ENCODE assay signal across 1 cellular context in the genomic region with DNA sequence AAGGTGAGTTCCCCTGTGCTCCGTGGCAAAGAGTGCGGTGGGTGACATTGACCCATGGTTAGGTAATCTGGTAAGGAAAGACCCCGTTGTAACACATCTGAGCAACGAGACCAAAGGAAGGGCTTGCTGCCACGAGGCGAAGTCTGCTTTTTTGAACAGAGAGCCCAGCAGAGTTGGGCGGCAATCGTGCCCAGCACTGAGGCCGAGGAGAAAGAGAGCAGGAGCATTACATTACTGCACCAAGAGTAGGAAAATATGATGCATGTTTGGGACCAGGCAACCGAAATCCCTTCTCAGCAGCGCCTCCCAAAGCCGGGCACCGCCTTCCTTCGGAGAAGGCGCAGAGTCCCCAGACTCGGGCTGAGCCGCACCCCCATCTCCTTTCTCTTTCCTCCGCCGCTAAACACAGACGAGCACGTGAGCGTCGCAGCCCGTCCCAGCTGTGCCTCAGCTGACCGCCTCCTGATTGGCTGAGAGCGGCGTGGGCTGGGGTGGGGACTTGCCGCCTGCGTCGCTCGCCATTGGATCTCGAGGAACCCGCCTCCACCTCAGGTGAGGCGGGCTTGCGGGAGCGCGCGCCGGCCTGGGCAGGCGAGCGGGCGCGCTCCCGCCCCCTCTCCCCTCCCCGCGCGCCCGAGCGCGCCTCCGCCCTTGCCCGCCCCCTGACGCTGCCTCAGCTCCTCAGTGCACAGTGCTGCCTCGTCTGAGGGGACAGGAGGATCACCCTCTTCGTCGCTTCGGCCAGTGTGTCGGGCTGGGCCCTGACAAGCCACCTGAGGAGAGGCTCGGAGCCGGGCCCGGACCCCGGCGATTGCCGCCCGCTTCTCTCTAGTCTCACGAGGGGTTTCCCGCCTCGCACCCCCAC.
A peak's percentile ranks its signal among the peaks of the same experiment; 100 is the strongest.
TF ChIP-seq lines count a peak whose summit lies in the region.

A gene (plus strand): TSS at position 684 of the 865 bp plus-strand sequence. CDS start 292 bp downstream, outside the sequence.

TF ChIP-seq in HepG2, 621 proteins besides CTCF, POLR2A, EP300 and RAD21 (continued from another document and continues in another):
- TF ChIP-seq, protein P1, sequence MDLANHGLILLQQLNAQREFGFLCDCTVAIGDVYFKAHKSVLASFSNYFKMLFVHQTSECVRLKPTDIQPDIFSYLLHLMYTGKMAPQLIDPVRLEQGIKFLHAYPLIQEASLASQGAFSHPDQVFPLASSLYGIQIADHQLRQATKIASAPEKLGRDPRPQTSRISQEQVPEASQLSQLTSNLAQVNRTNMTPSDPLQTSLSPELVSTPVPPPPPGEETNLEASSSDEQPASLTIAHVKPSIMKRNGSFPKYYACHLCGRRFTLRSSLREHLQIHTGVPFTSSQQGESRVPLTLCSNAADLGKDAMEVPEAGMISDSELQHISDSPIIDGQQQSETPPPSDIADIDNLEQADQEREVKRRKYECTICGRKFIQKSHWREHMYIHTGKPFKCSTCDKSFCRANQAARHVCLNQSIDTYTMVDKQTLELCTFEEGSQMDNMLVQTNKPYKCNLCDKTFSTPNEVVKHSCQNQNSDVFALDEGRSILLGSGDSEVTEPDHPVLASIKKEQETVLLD (CRISPR knock-in tag; IDR thresholded peaks at IDR 0.05; ENCODE audit: low read depth): no peak
- TF ChIP-seq RNF2 (conservative IDR thresholded peaks at IDR 0.05; ENCODE audit: low read depth) (peak; percentile 76; the same call in 1 of the 2 replicates), TEAD3 (CRISPR knock-in tag; optimal IDR thresholded peaks at IDR 0.05; ENCODE audit: borderline replicate concordance) (peak; percentile 26), LCORL (IDR thresholded peaks at IDR 0.05) (no peak), LCORL (CRISPR knock-in tag; IDR thresholded peaks at IDR 0.05) (no peak; the same call in 1 of the 2 replicates), ZNF792 (CRISPR knock-in tag; IDR thresholded peaks at IDR 0.05) (peak; percentile 62; the same call in 1 of the 2 replicates), ZNF101 (CRISPR knock-in tag; IDR thresholded peaks at IDR 0.05; ENCODE audit: borderline replicate concordance, low read depth) (no peak), ZNF251 (CRISPR knock-in tag; IDR thresholded peaks at IDR 0.05) (no peak), BRCA1 (CRISPR knock-in tag; IDR thresholded peaks at IDR 0.05) (0 out of 2 replicates have a peak, but pooled peaks have one; percentile 10), TBX3 (IDR thresholded peaks at IDR 0.05; ENCODE audit: borderline replicate concordance) (no peak; the same call in 1 of the 2 replicates), DMAP1 (CRISPR knock-in tag; IDR thresholded peaks at IDR 0.05) (peak; percentile 79), MYC (CRISPR knock-in tag; IDR thresholded peaks at IDR 0.05; ENCODE audit: borderline replicate concordance) (peak; percentile 80), GABPB1 (CRISPR knock-in tag; IDR thresholded peaks at IDR 0.05) (peak; percentile 68), ZBTB7B (CRISPR knock-in tag; IDR thresholded peaks at IDR 0.05) (peak; percentile 20; the same call in 1 of the 2 replicates), HDAC2 (CRISPR knock-in tag; IDR thresholded peaks at IDR 0.05) (peak; percentile 57; the same call in 1 of the 2 replicates), ZNF672 (CRISPR knock-in tag; IDR thresholded peaks at IDR 0.05) (no peak), HNF4G (IDR thresholded peaks at IDR 0.05; ENCODE audit: borderline replicate concordance, low read depth, low read length) (0 out of 2 replicates have a peak, but pooled peaks have one; percentile 3), HNF4G (CRISPR knock-in tag; IDR thresholded peaks at IDR 0.05; ENCODE audit: borderline replicate concordance, low read depth) (no peak), ZFP82 (CRISPR knock-in tag; IDR thresholded peaks at IDR 0.05; ENCODE audit: borderline replicate concordance) (peak; percentile 60; the same call in 1 of the 2 replicates), ZMYM2 (CRISPR knock-in tag; IDR thresholded peaks at IDR 0.05) (peak; percentile 63; the same call in 1 of the 2 replicates), ZNF709 (CRISPR knock-in tag; IDR thresholded peaks at IDR 0.05) (no peak), BCL6 (CRISPR knock-in tag; IDR thresholded peaks at IDR 0.05) (0 out of 2 replicates have a peak, but pooled peaks have one; percentile 5), ZNF10 (CRISPR knock-in tag; IDR thresholded peaks at IDR 0.05; ENCODE audit: borderline replicate concordance, low read depth) (no peak), RFXANK (CRISPR knock-in tag; IDR thresholded peaks at IDR 0.05) (0 out of 2 replicates have a peak, but pooled peaks have one; percentile 18), ZNF382 (CRISPR knock-in tag; IDR thresholded peaks at IDR 0.05; ENCODE audit: borderline replicate concordance) (no peak), FOXA3 (CRISPR knock-in tag; IDR thresholded peaks at IDR 0.05) (peak; percentile 27; the same call in 1 of the 2 replicates), CREB1 (IDR thresholded peaks at IDR 0.05) (no peak), CREB1 (CRISPR knock-in tag; IDR thresholded peaks at IDR 0.05) (no peak), POLR2G (IDR thresholded peaks at IDR 0.05; ENCODE audit: low read depth, low read length) (peak; percentile 95), NAIF1 (CRISPR knock-in tag; IDR thresholded peaks at IDR 0.05; ENCODE audit: borderline replicate concordance) (0 out of 2 replicates have a peak, but pooled peaks have one; percentile 40), SPEN (CRISPR knock-in tag; IDR thresholded peaks at IDR 0.05; ENCODE audit: low read depth) (peak; percentile 63; the same call in 1 of the 2 replicates), JUN (CRISPR knock-in tag; IDR thresholded peaks at IDR 0.05) (peak; percentile 57; the same call in 1 of the 2 replicates), FOXK1 (CRISPR knock-in tag; IDR thresholded peaks at IDR 0.05; ENCODE audit: borderline replicate concordance, low read depth) (peak; percentile 68), NFKB2 (CRISPR knock-in tag; IDR thresholded peaks at IDR 0.05; ENCODE audit: borderline replicate concordance) (peak; percentile 72; the same call in 1 of the 2 replicates), TBL1XR1 (IDR thresholded peaks at IDR 0.05; ENCODE audit: borderline replicate concordance, low read length, partially characterized antibody) (no peak), ZNF510 (CRISPR knock-in tag; IDR thresholded peaks at IDR 0.05; ENCODE audit: low read depth) (no peak), ZNF274 (CRISPR knock-in tag; IDR thresholded peaks at IDR 0.05) (0 out of 2 replicates have a peak, but pooled peaks have one; percentile 1), ZNF777 (CRISPR knock-in tag; IDR thresholded peaks at IDR 0.05) (no peak; the same call in 1 of the 2 replicates), PTBP1 (IDR thresholded peaks at IDR 0.05; ENCODE audit: low read depth, low read length, poor library complexity, severe bottlenecking) (no peak)
- TF ChIP-seq, protein P2, sequence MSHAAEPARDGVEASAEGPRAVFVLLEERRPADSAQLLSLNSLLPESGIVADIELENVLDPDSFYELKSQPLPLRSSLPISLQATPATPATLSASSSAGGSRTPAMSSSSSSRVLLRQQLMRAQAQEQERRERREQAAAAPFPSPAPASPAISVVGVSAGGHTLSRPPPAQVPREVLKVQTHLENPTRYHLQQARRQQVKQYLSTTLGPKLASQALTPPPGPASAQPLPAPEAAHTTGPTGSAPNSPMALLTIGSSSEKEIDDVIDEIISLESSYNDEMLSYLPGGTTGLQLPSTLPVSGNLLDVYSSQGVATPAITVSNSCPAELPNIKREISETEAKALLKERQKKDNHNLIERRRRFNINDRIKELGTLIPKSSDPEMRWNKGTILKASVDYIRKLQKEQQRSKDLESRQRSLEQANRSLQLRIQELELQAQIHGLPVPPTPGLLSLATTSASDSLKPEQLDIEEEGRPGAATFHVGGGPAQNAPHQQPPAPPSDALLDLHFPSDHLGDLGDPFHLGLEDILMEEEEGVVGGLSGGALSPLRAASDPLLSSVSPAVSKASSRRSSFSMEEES (CRISPR knock-in tag; IDR thresholded peaks at IDR 0.05): peak; percentile 90
- TF ChIP-seq, protein P3, sequence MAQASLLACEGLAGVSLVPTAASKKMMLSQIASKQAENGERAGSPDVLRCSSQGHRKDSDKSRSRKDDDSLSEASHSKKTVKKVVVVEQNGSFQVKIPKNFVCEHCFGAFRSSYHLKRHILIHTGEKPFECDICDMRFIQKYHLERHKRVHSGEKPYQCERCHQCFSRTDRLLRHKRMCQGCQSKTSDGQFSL (CRISPR knock-in tag; IDR thresholded peaks at IDR 0.05): peak; percentile 91
- TF ChIP-seq, protein P4, sequence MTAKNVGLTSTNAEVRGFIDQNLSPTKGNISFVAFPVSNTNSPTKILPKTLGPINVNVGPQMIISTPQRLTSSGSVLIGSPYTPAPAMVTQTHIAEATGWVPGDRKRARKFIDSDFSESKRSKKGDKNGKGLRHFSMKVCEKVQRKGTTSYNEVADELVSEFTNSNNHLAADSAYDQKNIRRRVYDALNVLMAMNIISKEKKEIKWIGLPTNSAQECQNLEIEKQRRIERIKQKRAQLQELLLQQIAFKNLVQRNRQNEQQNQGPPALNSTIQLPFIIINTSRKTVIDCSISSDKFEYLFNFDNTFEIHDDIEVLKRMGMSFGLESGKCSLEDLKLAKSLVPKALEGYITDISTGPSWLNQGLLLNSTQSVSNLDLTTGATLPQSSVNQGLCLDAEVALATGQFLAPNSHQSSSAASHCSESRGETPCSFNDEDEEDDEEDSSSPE (CRISPR knock-in tag; IDR thresholded peaks at IDR 0.05): peak; percentile 88
- TF ChIP-seq, protein P5, sequence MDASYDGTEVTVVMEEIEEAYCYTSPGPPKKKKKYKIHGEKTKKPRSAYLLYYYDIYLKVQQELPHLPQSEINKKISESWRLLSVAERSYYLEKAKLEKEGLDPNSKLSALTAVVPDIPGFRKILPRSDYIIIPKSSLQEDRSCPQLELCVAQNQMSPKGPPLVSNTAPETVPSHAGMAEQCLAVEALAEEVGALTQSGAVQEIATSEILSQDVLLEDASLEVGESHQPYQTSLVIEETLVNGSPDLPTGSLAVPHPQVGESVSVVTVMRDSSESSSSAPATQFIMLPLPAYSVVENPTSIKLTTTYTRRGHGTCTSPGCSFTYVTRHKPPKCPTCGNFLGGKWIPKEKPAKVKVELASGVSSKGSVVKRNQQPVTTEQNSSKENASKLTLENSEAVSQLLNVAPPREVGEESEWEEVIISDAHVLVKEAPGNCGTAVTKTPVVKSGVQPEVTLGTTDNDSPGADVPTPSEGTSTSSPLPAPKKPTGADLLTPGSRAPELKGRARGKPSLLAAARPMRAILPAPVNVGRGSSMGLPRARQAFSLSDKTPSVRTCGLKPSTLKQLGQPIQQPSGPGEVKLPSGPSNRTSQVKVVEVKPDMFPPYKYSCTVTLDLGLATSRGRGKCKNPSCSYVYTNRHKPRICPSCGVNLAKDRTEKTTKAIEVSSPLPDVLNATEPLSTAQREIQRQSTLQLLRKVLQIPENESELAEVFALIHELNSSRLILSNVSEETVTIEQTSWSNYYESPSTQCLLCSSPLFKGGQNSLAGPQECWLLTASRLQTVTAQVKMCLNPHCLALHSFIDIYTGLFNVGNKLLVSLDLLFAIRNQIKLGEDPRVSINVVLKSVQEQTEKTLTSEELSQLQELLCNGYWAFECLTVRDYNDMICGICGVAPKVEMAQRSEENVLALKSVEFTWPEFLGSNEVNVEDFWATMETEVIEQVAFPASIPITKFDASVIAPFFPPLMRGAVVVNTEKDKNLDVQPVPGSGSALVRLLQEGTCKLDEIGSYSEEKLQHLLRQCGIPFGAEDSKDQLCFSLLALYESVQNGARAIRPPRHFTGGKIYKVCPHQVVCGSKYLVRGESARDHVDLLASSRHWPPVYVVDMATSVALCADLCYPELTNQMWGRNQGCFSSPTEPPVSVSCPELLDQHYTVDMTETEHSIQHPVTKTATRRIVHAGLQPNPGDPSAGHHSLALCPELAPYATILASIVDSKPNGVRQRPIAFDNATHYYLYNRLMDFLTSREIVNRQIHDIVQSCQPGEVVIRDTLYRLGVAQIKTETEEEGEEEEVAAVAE (CRISPR knock-in tag; IDR thresholded peaks at IDR 0.05; ENCODE audit: borderline replicate concordance): 0 out of 2 replicates have a peak, but pooled peaks have one; percentile 29
- TF ChIP-seq, protein P6, sequence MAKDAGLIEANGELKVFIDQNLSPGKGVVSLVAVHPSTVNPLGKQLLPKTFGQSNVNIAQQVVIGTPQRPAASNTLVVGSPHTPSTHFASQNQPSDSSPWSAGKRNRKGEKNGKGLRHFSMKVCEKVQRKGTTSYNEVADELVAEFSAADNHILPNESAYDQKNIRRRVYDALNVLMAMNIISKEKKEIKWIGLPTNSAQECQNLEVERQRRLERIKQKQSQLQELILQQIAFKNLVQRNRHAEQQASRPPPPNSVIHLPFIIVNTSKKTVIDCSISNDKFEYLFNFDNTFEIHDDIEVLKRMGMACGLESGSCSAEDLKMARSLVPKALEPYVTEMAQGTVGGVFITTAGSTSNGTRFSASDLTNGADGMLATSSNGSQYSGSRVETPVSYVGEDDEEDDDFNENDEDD (CRISPR knock-in tag; IDR thresholded peaks at IDR 0.05; ENCODE audit: borderline replicate concordance): peak; percentile 88; the same call in 1 of the 2 replicates
- TF ChIP-seq, protein P7, sequence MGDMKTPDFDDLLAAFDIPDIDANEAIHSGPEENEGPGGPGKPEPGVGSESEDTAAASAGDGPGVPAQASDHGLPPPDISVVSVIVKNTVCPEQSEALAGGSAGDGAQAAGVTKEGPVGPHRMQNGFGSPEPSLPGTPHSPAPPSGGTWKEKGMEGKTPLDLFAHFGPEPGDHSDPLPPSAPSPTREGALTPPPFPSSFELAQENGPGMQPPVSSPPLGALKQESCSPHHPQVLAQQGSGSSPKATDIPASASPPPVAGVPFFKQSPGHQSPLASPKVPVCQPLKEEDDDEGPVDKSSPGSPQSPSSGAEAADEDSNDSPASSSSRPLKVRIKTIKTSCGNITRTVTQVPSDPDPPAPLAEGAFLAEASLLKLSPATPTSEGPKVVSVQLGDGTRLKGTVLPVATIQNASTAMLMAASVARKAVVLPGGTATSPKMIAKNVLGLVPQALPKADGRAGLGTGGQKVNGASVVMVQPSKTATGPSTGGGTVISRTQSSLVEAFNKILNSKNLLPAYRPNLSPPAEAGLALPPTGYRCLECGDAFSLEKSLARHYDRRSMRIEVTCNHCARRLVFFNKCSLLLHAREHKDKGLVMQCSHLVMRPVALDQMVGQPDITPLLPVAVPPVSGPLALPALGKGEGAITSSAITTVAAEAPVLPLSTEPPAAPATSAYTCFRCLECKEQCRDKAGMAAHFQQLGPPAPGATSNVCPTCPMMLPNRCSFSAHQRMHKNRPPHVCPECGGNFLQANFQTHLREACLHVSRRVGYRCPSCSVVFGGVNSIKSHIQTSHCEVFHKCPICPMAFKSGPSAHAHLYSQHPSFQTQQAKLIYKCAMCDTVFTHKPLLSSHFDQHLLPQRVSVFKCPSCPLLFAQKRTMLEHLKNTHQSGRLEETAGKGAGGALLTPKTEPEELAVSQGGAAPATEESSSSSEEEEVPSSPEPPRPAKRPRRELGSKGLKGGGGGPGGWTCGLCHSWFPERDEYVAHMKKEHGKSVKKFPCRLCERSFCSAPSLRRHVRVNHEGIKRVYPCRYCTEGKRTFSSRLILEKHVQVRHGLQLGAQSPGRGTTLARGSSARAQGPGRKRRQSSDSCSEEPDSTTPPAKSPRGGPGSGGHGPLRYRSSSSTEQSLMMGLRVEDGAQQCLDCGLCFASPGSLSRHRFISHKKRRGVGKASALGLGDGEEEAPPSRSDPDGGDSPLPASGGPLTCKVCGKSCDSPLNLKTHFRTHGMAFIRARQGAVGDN (CRISPR knock-in tag; IDR thresholded peaks at IDR 0.05): peak; percentile 87
